Comparison of ENCODE assay signal across 29 cellular contexts in the genomic region with DNA sequence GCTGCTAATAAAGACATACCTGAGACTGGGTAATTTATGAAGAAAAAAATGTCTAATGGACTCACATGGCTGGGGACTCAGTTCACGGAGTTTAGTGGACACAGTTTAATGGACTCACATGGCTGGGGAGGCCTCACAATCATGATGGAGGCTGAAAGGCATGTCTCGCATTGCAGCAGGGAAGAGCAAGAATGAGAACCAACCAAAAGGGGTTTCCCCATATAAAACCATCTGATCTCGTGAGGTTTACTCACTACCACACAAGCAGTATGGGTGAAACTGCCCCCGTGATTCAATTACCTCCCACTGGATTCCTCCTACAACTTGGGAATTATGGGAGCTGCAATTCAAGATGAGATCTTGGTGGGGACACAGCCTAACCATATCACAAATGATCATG.
"Had no signal": no experiment of that assay in that cellular context is flagged by ENCODE, and none has a peak within 500 bp of the region (broad histone marks: within the 10 kb centered on the region; RNA-seq: fewer than 3 reads in every experiment).

No MANE protein-coding gene starts in this region.

- DNase-seq: dermis blood vessel endothelial cell; effector memory CD4-positive, alpha-beta T cell; erythroblast; esophagus squamous epithelium; hypothalamus; immature natural killer cell; left cardiac atrium; left lung; mesenchymal stem cell; mucosa of descending colon; naive B cell; pancreas; right lobe of liver; stimulated activated CD4-positive, alpha-beta T cell treated with anti-CD3 and anti-CD28 coated beads, Interleukin-12 subunit alpha, Interleukin-12 subunit beta, amount 100 ng/mL, for 4 hours; stimulated activated CD4-positive, alpha-beta T cell treated with anti-CD3 and anti-CD28 coated beads, Interleukin-1b, Interleukin-23, amount 100 ng/mL, for 48 hours; stimulated activated CD4-positive, alpha-beta T cell treated with anti-CD3 and anti-CD28 coated beads, Interleukin-4, amount 100 ng/mL, for 24 hours; stimulated activated naive CD4-positive, alpha-beta T cell treated with Interleukin-2 at 50 U/mL for 16 hours; stomach; thyroid gland; trophoblast cell had no signal

- H3K36me3 ChIP-seq: esophagus squamous epithelium, left lung, neutrophil, pancreas, right lobe of liver, stomach, thyroid gland, vagina had no signal

- H3K4me3 ChIP-seq: coronary artery, esophagus squamous epithelium, left lung, mucosa of descending colon, pancreas, right lobe of liver, smooth muscle cell, stomach, thyroid gland, vagina had no signal

- H3K9me3 ChIP-seq: mucosa of descending colon, neutrophil, pancreas, right lobe of liver, thyroid gland, vagina had no signal

- H3K27me3 ChIP-seq: esophagus squamous epithelium, left lung, neutrophil, pancreas, right lobe of liver, stomach, thyroid gland, vagina had no signal

- FAIRE-seq: endothelial cell of umbilical vein, frontal cortex, keratinocyte, pancreas had no signal

- H3K4me1 ChIP-seq: esophagus squamous epithelium, left lung, pancreas, right lobe of liver, stomach, thyroid gland, vagina had no signal

- H3K27ac ChIP-seq: coronary artery, esophagus squamous epithelium, left lung, neutrophil, pancreas, right lobe of liver, stomach, thyroid gland, vagina had no signal

- ATAC-seq: left cardiac atrium; left lung; mucosa of descending colon; natural killer cell treated with Interleukin-12 subunit alpha and Interleukin-12 subunit beta and Interleukin-15 and Interleukin-18, amount 100 ng/mL, for 72 hours; pancreas; right lobe of liver; stimulated activated effector memory CD8-positive, alpha-beta T cell treated with anti-CD3 and anti-CD28 coated beads, Interleukin-12 subunit alpha, Interleukin-12 subunit beta, amount 100 ng/mL, for 72 hours had no signal

- H3K4me2 ChIP-seq: smooth muscle cell had no signal
